Comparison of ENCODE assay signal across 8 cellular contexts in genomic region chr9:71769175-71770165, GRCh38. TPM values are rescaled to one million over a fixed set of nuclear protein-coding genes. Genes with fewer than 3 reads are reported as not detected.
DNase-seq lines count a peak whose midpoint lies in the region; ATAC-seq, FAIRE-seq and TF ChIP-seq lines count a peak whose summit lies in the region.

No MANE protein-coding gene starts in this region.

- intact Hi-C loops in breast epithelium (cut with DNase I; ENCODE audit: low total_unique reads) = no loop called here

- no peak for FAIRE-seq in keratinocyte (lab: Jason Lieb, UNC)

- H3K79me2 ChIP-seq in KMS-11 (ENCODE audit: insufficient read depth, low read depth) (no peaks in the 10 kb centered on the region), keratinocyte (ENCODE audit: control insufficient read depth, insufficient read depth, low read length) (peaks cover 37% of the 10 kb centered on the region)

- H3K27me3 ChIP-seq in KMS-11 (ENCODE audit: insufficient read depth, low read depth) (no peaks in the 10 kb centered on the region), breast epithelium (no peaks in the 10 kb centered on the region), keratinocyte (ENCODE audit: control insufficient read depth, extremely low read depth, insufficient read depth, low read length) (no peaks in the 10 kb centered on the region)

- H3K9ac ChIP-seq in KMS-11 (peak overlapping the region; percentile 18; the same call in 1 of the 2 replicates), keratinocyte (ENCODE audit: control insufficient read depth, extremely low read depth, insufficient read depth, low read length) (peak overlapping the region; percentile 74)

- dilution Hi-C loops in keratinocyte (cut with MboI; ENCODE audit: extremely low pct_ligation_motif_present, low sequenced_read_pairs) = no loop called here

- H3K9me3 ChIP-seq in breast epithelium (no peaks in the 10 kb centered on the region), keratinocyte (ENCODE audit: control insufficient read depth, low read depth, low read length) (no peaks in the 10 kb centered on the region)

- no peak overlapping the region for H3K27ac ChIP-seq in KMS-11
- H3K27ac ChIP-seq in breast epithelium = peak overlapping the region; percentile 91 to 97
- H3K27ac ChIP-seq in keratinocyte (ENCODE audit: control insufficient read depth, insufficient read depth, low read length) = peak overlapping the region; percentile 68

- peak; percentile 51 for ATAC-seq in GM21717 (IDR thresholded peaks at IDR 0.05; ENCODE audit: unreplicated experiment)

- H4K20me1 ChIP-seq in KMS-11 (ENCODE audit: insufficient read depth) = no peaks in the 10 kb centered on the region
- no peaks in the 10 kb centered on the region for H4K20me1 ChIP-seq in keratinocyte (ENCODE audit: control insufficient read depth, extremely low read depth, insufficient read depth, low read length)

- no peaks in the 10 kb centered on the region for H3K9me1 ChIP-seq in keratinocyte (ENCODE audit: control insufficient read depth, extremely low read depth, insufficient read depth, low read length)

- H3K4me1 ChIP-seq in KMS-11 (ENCODE audit: low read depth, poor library complexity, severe bottlenecking) (peaks cover 10% of the 10 kb centered on the region), breast epithelium (peaks cover 0 to 13% of the 10 kb centered on the region in 2 donors), keratinocyte (ENCODE audit: control insufficient read depth, extremely low read depth, insufficient read depth, low read length) (peaks cover 29% of the 10 kb centered on the region)

- H3K36me3 ChIP-seq in KMS-11 (ENCODE audit: insufficient read depth) (no peaks in the 10 kb centered on the region), breast epithelium (no peaks in the 10 kb centered on the region), keratinocyte (ENCODE audit: control insufficient read depth in 2 of 2, extremely low read depth in 1 of 2, insufficient read depth in 2 of 2, low read length in 2 of 2) (no peaks in the 10 kb centered on the region)

- peak; percentile 56 for TF ChIP-seq CTCF in KMS-11 (conservative IDR thresholded peaks at IDR 0.05; ENCODE audit: low read depth, low read length)
- TF ChIP-seq CTCF in breast epithelium (IDR thresholded peaks at IDR 0.05) = peak in 1 of 3 donors; percentile 54
- peak in 2 of 3 experiments; percentile 9 to 43 for TF ChIP-seq CTCF in keratinocyte (optimal IDR thresholded peaks at IDR 0.05 in 1 of 3, IDR thresholded peaks at IDR 0.05 in 1 of 3, conservative IDR thresholded peaks at IDR 0.05 in 1 of 3; ENCODE audit: extremely low read depth in 1 of 3, insufficient read depth in 2 of 3, low read length in 3 of 3)

- H2AFZ ChIP-seq in KMS-11 (ENCODE audit: low read depth) = peak overlapping the region; percentile 98
- peak overlapping the region; percentile 83 for H2AFZ ChIP-seq in keratinocyte (ENCODE audit: control insufficient read depth, low read length)

- H3K4me2 ChIP-seq in KMS-11 = peak overlapping the region; percentile 62
- H3K4me2 ChIP-seq in keratinocyte (ENCODE audit: control insufficient read depth, extremely low read depth, insufficient read depth, low read depth, low read length) = peak overlapping the region; percentile 91

- DNase-seq in EH (ENCODE audit: low read depth) (peak; percentile 60), UCSD-AML1 (lab: John Stamatoyannopoulos, UW; ENCODE audit: unreplicated experiment) (peak; percentile 58), breast epithelium (ENCODE audit: low spot score in 2 of 2) (peak; percentile 83 to 84), keratinocyte (ENCODE audit: low read depth, low spot score) (no peak), NCI-H226 (no peak)
- peak in 2 of 3 donors; percentile 40 to 55 for DNase-seq in stimulated activated CD4-positive, alpha-beta T cell treated with anti-CD3 and anti-CD28 coated beads, Interleukin-12 subunit alpha, Interleukin-12 subunit beta, amount 100 ng/mL, for 48 hours (ENCODE audit: low read depth in 2 of 3, low spot score in 1 of 3)

- H3K4me3 ChIP-seq in KMS-11 (IDR thresholded peaks at IDR 0.05; ENCODE audit: insufficient read depth, low read depth, low read length) (no peak overlapping the region), breast epithelium (peak overlapping the region; percentile 76 to 91 (median 83)), keratinocyte (ENCODE audit: control insufficient read depth in 2 of 3, extremely low read depth in 1 of 3, insufficient read depth in 2 of 3, low read depth in 1 of 3, low read length in 3 of 3) (peak overlapping the region; percentile 66 to 87 (median 67))

- TF ChIP-seq POLR2A in breast epithelium (IDR thresholded peaks at IDR 0.05) = peak; percentile 11

RNA-seq across cellular contexts. Expression of gene CEMIP2, which starts 1.2 kb away (rescaled TPM):
- total RNA-seq in breast epithelium = 100 to 1,000 TPM in 1 of 3 donors, 10 to 100 TPM in 2; 79.0 to 144 (median 81.2) TPM
- 47.7 to 79.4 TPM (median 48.7 TPM) in 3 replicates for polyA plus RNA-seq in keratinocyte
- 6.6 TPM for polyA plus RNA-seq in keratinocyte (2011; ENCODE audit: low read depth)
- 14.1 and 18.0 TPM in 2 replicates for polyA plus RNA-seq in keratinocyte (2011; cell fraction: cytosol; rRNA removed)
- 86.9 and 98.3 TPM in 2 replicates for polyA plus RNA-seq in keratinocyte (2011; cell fraction: nucleus; rRNA removed)
- polyA plus RNA-seq in keratinocyte (2012; ENCODE audit: low replicate concordance) = 15.1 and 38.2 TPM in 2 replicates
- 118 to 163 TPM (median 160 TPM) in 3 replicates for polyA minus RNA-seq in keratinocyte
- polyA minus RNA-seq in keratinocyte (2011; cell fraction: cytosol; rRNA and poly(A)+ RNA removed) = 50.1 TPM
- 155 and 264 TPM in 2 replicates for polyA minus RNA-seq in keratinocyte (2011; cell fraction: nucleus; rRNA and poly(A)+ RNA removed)

Comparison
In these comparisons a context has a peak if more than half of its experiments do, and no peak if none do; other contexts are left out.
1. DNase-seq: peak in EH (single experiment), UCSD-AML1 (single experiment), breast epithelium (2 of 2) and stimulated activated CD4-positive, alpha-beta T cell treated with anti-CD3 and anti-CD28 coated beads, Interleukin-12 subunit alpha, Interleukin-12 subunit beta, amount 100 ng/mL, for 48 hours (2 of 3); none in keratinocyte (single experiment) and NCI-H226 (single experiment).